8 cellular contexts compared by ENCODE assay signal in the genomic region with DNA sequence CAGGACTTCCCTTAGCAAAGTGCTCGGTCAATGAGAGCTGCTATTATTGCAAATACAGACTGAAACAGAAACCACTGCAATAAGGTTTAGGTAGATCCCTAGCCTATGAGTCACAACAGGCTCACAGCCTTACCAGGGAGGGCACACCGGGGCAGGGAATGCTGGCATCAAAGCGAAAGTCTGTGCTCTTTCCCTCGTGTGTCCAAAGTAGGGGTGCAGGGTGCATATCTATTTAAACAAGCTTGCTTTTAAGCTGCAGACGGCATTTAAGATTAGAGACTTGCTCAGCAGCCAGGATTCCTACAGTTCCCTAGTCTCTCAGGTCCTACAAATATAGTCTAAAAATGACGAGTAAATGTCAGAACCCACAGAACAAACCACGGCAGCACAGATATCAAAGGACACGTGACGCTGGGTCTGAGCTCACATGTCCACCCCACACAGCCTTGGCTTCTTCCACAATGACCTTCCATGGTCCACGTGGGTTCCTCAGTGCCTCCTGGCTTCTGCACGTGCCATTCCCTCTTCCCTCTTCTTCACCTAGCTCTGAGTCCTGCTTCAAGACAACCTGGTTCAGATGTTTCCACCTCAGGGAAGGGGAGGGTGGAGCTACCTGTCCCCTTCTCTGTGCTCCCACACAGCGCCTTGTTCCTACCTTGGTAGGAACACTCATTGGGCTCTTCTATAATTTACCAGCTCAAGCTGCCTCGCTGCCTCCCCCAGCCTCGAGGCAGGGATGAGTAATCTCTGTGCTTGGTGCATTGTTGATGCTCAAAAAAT.
DNase-seq lines count a peak whose midpoint lies in the region; ATAC-seq and TF ChIP-seq lines count a peak whose summit lies in the region.

No MANE protein-coding gene starts in this region.

- H3K9me3 ChIP-seq in stomach = no peaks in the 10 kb centered on the region

- H3K36me3 Mint-ChIP-seq in activated naive CD4-positive, alpha-beta T cell treated with anti-CD3 and anti-CD28 coated beads, Interleukin-2, amount 50 U/mL, for 72 hours = no peaks in the 10 kb centered on the region

- H3K27me3 ChIP-seq in stomach = no peaks in the 10 kb centered on the region

- DNase-seq in Caki2 (ENCODE audit: low read depth) = peak; percentile 58
- peak in 1 of 2 donors; percentile 18 for DNase-seq in activated naive CD4-positive, alpha-beta T cell treated with anti-CD3 and anti-CD28 coated beads, Interleukin-2, amount 50 U/mL, for 72 hours (ENCODE audit: low spot score in 2 of 2)
- peak; percentile 79 for DNase-seq in hepatic stellate cell (ENCODE audit: low spot score)
- peak; percentile 68 for DNase-seq in stomach
- no peak for DNase-seq in NCI-H1417 (lab: John Stamatoyannopoulos, UW)
- no peak for DNase-seq in NCI-H1694 treated with DMSO at 0.1 percent for 48 hours (lab: John Stamatoyannopoulos, UW)

- ATAC-seq in GM19467 (IDR thresholded peaks at IDR 0.05; ENCODE audit: unreplicated experiment) (peak; percentile 74), HG03558 (IDR thresholded peaks at IDR 0.05; ENCODE audit: extremely low read depth, unreplicated experiment) (peak; percentile 85)
- peak; percentile 96 to 98 for ATAC-seq in activated naive CD4-positive, alpha-beta T cell treated with anti-CD3 and anti-CD28 coated beads, Interleukin-2, amount 50 U/mL, for 72 hours

- no peak for TF ChIP-seq CTCF in stomach (IDR thresholded peaks at IDR 0.05)

- no peak for TF ChIP-seq EP300 in stomach (IDR thresholded peaks at IDR 0.05)

- peak overlapping the region; percentile 29 to 40 (median 34) for H3K4me3 ChIP-seq in stomach

- WGBS in stomach, 5 donors = 27 to 46% (median 28%) methylated on average over 14 of the region's 14 CpGs

- no peak for TF ChIP-seq POLR2A in stomach (IDR thresholded peaks at IDR 0.05)

- in situ Hi-C loops in Caki2 (cut with HindIII; ENCODE audit: low pct_unique_long_range_greater_than_20kb, low sequenced_read_pairs) = no loop called here

- H3K9me3 Mint-ChIP-seq in activated naive CD4-positive, alpha-beta T cell treated with anti-CD3 and anti-CD28 coated beads, Interleukin-2, amount 50 U/mL, for 72 hours = no peaks in the 10 kb centered on the region

- intact Hi-C loops in stomach (cut with DNase I; ENCODE audit: low total_unique reads) = no loop called here

- peaks cover 14 to 47% (median 30%) of the 10 kb centered on the region in 4 donors for H3K4me1 ChIP-seq in stomach

- peak overlapping the region; percentile 69 to 81 (median 74) for H3K27ac ChIP-seq in stomach

- H3K27ac Mint-ChIP-seq in activated naive CD4-positive, alpha-beta T cell treated with anti-CD3 and anti-CD28 coated beads, Interleukin-2, amount 50 U/mL, for 72 hours = peak overlapping the region in 1 of 2 donors; percentile 4

- H3K36me3 ChIP-seq in stomach = no peaks in the 10 kb centered on the region

Comparison
In these comparisons a context has a peak if more than half of its experiments do, and no peak if none do; other contexts are left out.
1. DNase-seq: peak in Caki2 (single experiment), hepatic stellate cell (single experiment) and stomach (single experiment); none in NCI-H1417 (0 of 3) and NCI-H1694 treated with DMSO at 0.1 percent for 48 hours (single experiment).
2. Peak in every context shown above with its lines, with median percentiles within 50 percentile points of each other: ATAC-seq.